8 cellular contexts compared by ENCODE assay signal in genomic region chr16:8797364-8798173, GRCh38. TPM values are rescaled to one million over a fixed set of nuclear protein-coding genes. Genes with fewer than 3 reads are reported as not detected.
DNase-seq lines count a peak whose midpoint lies in the region; ATAC-seq and TF ChIP-seq lines count a peak whose summit lies in the region.

TSS of gene PMM2 (plus strand) at chr16:8797839. CDS start at chr16:8797883, 44 bp downstream.
TSS of gene TMEM186 (minus strand) at chr16:8797639. CDS start at chr16:8797614, 25 bp downstream.

- peaks cover 45% of the 10 kb centered on the region for H3K4me1 Mint-ChIP-seq in activated CD4-positive, alpha-beta T cell treated with anti-CD3 and anti-CD28 coated beads, Interleukin-2, amount 10 ng/mL, durations not matched to agents 7 days and 5 days

- no peak for TF ChIP-seq CTCF in C4-2B (conservative IDR thresholded peaks at IDR 0.05)

- peak within 1 kb of the TSS; percentile 94 for H3K27ac ChIP-seq in C4-2B

- ATAC-seq in GM19372 (IDR thresholded peaks at IDR 0.05; ENCODE audit: low read depth, unreplicated experiment) (peak; percentile 92), HG03521 (IDR thresholded peaks at IDR 0.05; ENCODE audit: unreplicated experiment) (peak; percentile 92)

- H3K36me3 Mint-ChIP-seq in activated CD4-positive, alpha-beta T cell treated with anti-CD3 and anti-CD28 coated beads, Interleukin-2, amount 10 ng/mL, durations not matched to agents 7 days and 5 days (ENCODE audit: low read depth): peaks cover 12% of the 10 kb centered on the region

- DNase-seq in NCI-H69 (lab: John Stamatoyannopoulos, UW): peak; percentile 98
- peak; percentile 97 for DNase-seq in activated CD4-positive, alpha-beta T cell treated with anti-CD3 and anti-CD28 coated beads, Interleukin-2, amount 10 ng/mL, durations not matched to agents 7 days and 5 days
- peak; percentile 95 for DNase-seq in dedifferentiated amniotic fluid mesenchymal stem cell (ENCODE audit: extremely low spot score)
- DNase-seq in left kidney (ENCODE audit: low read depth, low spot score): peak; percentile 99
- peak; percentile 96 for DNase-seq in stimulated activated CD4-positive, alpha-beta T cell treated with anti-CD3 and anti-CD28 coated beads, Interleukin-1b, Interleukin-23, amount 100 ng/mL, for 48 hours

- H3K27me3 Mint-ChIP-seq in activated CD4-positive, alpha-beta T cell treated with anti-CD3 and anti-CD28 coated beads, Interleukin-2, amount 10 ng/mL, durations not matched to agents 7 days and 5 days: no peaks in the 10 kb centered on the region

- peak within 1 kb of the TSS; percentile 97 for H3K4me3 Mint-ChIP-seq in activated CD4-positive, alpha-beta T cell treated with anti-CD3 and anti-CD28 coated beads, Interleukin-2, amount 10 ng/mL, durations not matched to agents 7 days and 5 days

- peak within 1 kb of the TSS; percentile 96 for H3K27ac Mint-ChIP-seq in activated CD4-positive, alpha-beta T cell treated with anti-CD3 and anti-CD28 coated beads, Interleukin-2, amount 10 ng/mL, durations not matched to agents 7 days and 5 days

- no peaks in the 10 kb centered on the region for H3K9me3 Mint-ChIP-seq in activated CD4-positive, alpha-beta T cell treated with anti-CD3 and anti-CD28 coated beads, Interleukin-2, amount 10 ng/mL, durations not matched to agents 7 days and 5 days

- CTCF ChIA-PET in activated CD4-positive, alpha-beta T cell treated with anti-CD3 and anti-CD28 coated beads, Interleukin-2, amount 10 ng/mL, durations not matched to agents 7 days and 5 days (lab: Charles Lee): interaction anchor here (0.9 to 2.0 kb wide), 3 partner anchors 9 to 71 kb away, joined by 3 to 7 read pairs (median 4); partner anchors contain the start of gene CARHSP1

- POLR2A ChIA-PET in activated CD4-positive, alpha-beta T cell treated with anti-CD3 and anti-CD28 coated beads, Interleukin-2, amount 10 ng/mL, durations not matched to agents 7 days and 5 days (lab: Charles Lee): interaction anchor here (0.5 to 1.3 kb wide), 2 partner anchors 71 to 187 kb away, joined by 3 read pairs; partner anchors contain the start of gene CARHSP1

RNA-seq across cellular contexts. Expression of gene PMM2, which starts in this region (rescaled TPM):
- total RNA-seq in activated CD4-positive, alpha-beta T cell treated with anti-CD3 and anti-CD28 coated beads, Interleukin-2, amount 10 ng/mL, durations not matched to agents 7 days and 5 days: 10 to 100 TPM; 37.0 to 38.9 TPM

RNA-seq across cellular contexts. Expression of gene TMEM186, which starts in this region (rescaled TPM):
- total RNA-seq in activated CD4-positive, alpha-beta T cell treated with anti-CD3 and anti-CD28 coated beads, Interleukin-2, amount 10 ng/mL, durations not matched to agents 7 days and 5 days: 10 to 100 TPM; 10.1 to 11.1 TPM

Comparison
In these comparisons a context has a peak if more than half of its experiments do, and no peak if none do; other contexts are left out.
1. Peak in every context shown above with its lines: DNase-seq, ATAC-seq and H3K27ac ChIP-seq.